In genomic region chr11:119315139-119316016, GRCh38 we compare ENCODE assay signal across 1 cellular context.
A peak's percentile ranks its signal among the peaks of the same experiment; 100 is the strongest.
TF ChIP-seq lines count a peak whose summit lies in the region.

No MANE protein-coding gene starts in this region.

TF ChIP-seq in SK-N-SH, 30 proteins besides CTCF, POLR2A, EP300 and RAD21:
- no peak for TF ChIP-seq GABPA (IDR thresholded peaks at IDR 0.05; ENCODE audit: low read depth)
- TF ChIP-seq NFIC (IDR thresholded peaks at IDR 0.05; ENCODE audit: borderline replicate concordance): peak; percentile 39; the same call in 1 of the 2 replicates
- no peak for TF ChIP-seq ZBTB33 (IDR thresholded peaks at IDR 0.05; ENCODE audit: borderline replicate concordance, low read depth)
- TF ChIP-seq ELF1 (IDR thresholded peaks at IDR 0.05): no peak
- TF ChIP-seq RXRA (IDR thresholded peaks at IDR 0.05; ENCODE audit: borderline replicate concordance, low read depth): no peak
- 0 out of 2 replicates have a peak, but pooled peaks have one; percentile 20 for TF ChIP-seq TEAD4 (IDR thresholded peaks at IDR 0.05; ENCODE audit: borderline replicate concordance, insufficient read depth)
